In genomic region chr15:101496198-101496986, GRCh38 we compare ENCODE assay signal across 16 cellular contexts. TPM values are rescaled to one million over a fixed set of nuclear protein-coding genes. Genes with fewer than 3 reads are reported as not detected.
DNase-seq lines count a peak whose midpoint lies in the region; ATAC-seq, FAIRE-seq and TF ChIP-seq lines count a peak whose summit lies in the region.
"Had no signal": no experiment of that assay in that cellular context is flagged by ENCODE, and none has a peak within 500 bp of the region (broad histone marks: within the 10 kb centered on the region; RNA-seq: fewer than 3 reads in every experiment).

No MANE protein-coding gene starts in this region.

- H2AFZ ChIP-seq in K562 (ENCODE audit: low read depth, low read length): peak overlapping the region; percentile 73

- peak overlapping the region; percentile 1 for H3K4me3 Mint-ChIP-seq in T-helper 2 cell treated with Interferon-gamma antibody and Interleukin-4, amounts not matched to agents 5 μg/mL and 100 μg/mL, for 36 hours
- no peak overlapping the region for H3K4me3 Mint-ChIP-seq in osteocyte (ENCODE audit: unreplicated experiment)
- H3K4me3 Mint-ChIP-seq: activated CD4-positive, alpha-beta memory T cell treated with anti-CD3 and anti-CD28 coated beads for 36 hours had no signal

- DNase-seq in T-helper 2 cell treated with Interferon-gamma antibody and Interleukin-4, amounts not matched to agents 5 μg/mL and 100 μg/mL, for 36 hours (ENCODE audit: low spot score): no peak
- DNase-seq in T-helper 2 cell (no peak), KBM-7 (peak; percentile 44), K562 (ENCODE audit: extremely low read depth in 1 of 4, low spot score in 3 of 4) (peak in 3 of 4 experiments; percentile 30 to 48 (median 44)), osteocyte (ENCODE audit: extremely low spot score, unreplicated experiment) (peak; percentile 77), aorta (no peak), gastrocnemius medialis (no peak)
- DNase-seq: activated CD4-positive, alpha-beta memory T cell treated with anti-CD3 and anti-CD28 coated beads for 36 hours; CD4-positive, alpha-beta memory T cell; NCI-H1105; stimulated activated CD8-positive, alpha-beta memory T cell treated with anti-CD3 and anti-CD28 coated beads, Interleukin-4, amount 100 ng/mL, for 48 hours; T1000; thyroid gland had no signal

- TF ChIP-seq RAD21 in K562 (CRISPR knock-in tag; conservative IDR thresholded peaks at IDR 0.05 in 1 of 2, IDR thresholded peaks at IDR 0.05 in 1 of 2): no peak

- no peak overlapping the region for H3K27ac Mint-ChIP-seq in T-helper 2 cell treated with Interferon-gamma antibody and Interleukin-4, amounts not matched to agents 5 μg/mL and 100 μg/mL, for 36 hours
- H3K27ac Mint-ChIP-seq in osteocyte (ENCODE audit: unreplicated experiment): no peak overlapping the region
- H3K27ac Mint-ChIP-seq: activated CD4-positive, alpha-beta memory T cell treated with anti-CD3 and anti-CD28 coated beads for 36 hours; CD4-positive, alpha-beta memory T cell had no signal

- H3K9me3 ChIP-seq in K562 (replicated peaks; ENCODE audit: control insufficient read depth, insufficient read depth, low read depth, low read length) (0 out of 2 replicates have a peak, but pooled peaks cover 2% of the 10 kb centered on the region), aorta (ENCODE audit: control insufficient read depth, low read length) (no peaks in the 10 kb centered on the region), gastrocnemius medialis (no peaks in the 10 kb centered on the region)
- H3K9me3 ChIP-seq: thyroid gland had no signal

- H3K27ac ChIP-seq in K562 (ENCODE audit: extremely low read depth, low read depth, low read length) (no peak overlapping the region), aorta (ENCODE audit: low read depth in 1 of 2, low read length in 2 of 2) (no peak overlapping the region), gastrocnemius medialis (no peak overlapping the region)
- H3K27ac ChIP-seq: thyroid gland had no signal

- H3K9me3 Mint-ChIP-seq in T-helper 2 cell treated with Interferon-gamma antibody and Interleukin-4, amounts not matched to agents 5 μg/mL and 100 μg/mL, for 36 hours: no peaks in the 10 kb centered on the region
- no peaks in the 10 kb centered on the region for H3K9me3 Mint-ChIP-seq in osteocyte (ENCODE audit: unreplicated experiment)
- H3K9me3 Mint-ChIP-seq: activated CD4-positive, alpha-beta memory T cell treated with anti-CD3 and anti-CD28 coated beads for 36 hours; CD4-positive, alpha-beta memory T cell had no signal

- H3K27me3 ChIP-seq in K562 (ENCODE audit: control insufficient read depth in 2 of 2, insufficient read depth in 2 of 2, low read length in 2 of 2) (peaks cover 0 to 27% of the 10 kb centered on the region in 2 experiments; a peak in 3 of 5 replicates), aorta (ENCODE audit: control insufficient read depth in 1 of 2, insufficient read depth in 2 of 2, low read length in 1 of 2) (no peaks in the 10 kb centered on the region), gastrocnemius medialis (peaks cover 0 to 4% (median 3%) of the 10 kb centered on the region in 3 donors)
- H3K27me3 ChIP-seq: thyroid gland had no signal

- no peak for TF ChIP-seq EP300 in K562 (IDR thresholded peaks at IDR 0.05; ENCODE audit: low read length)

- ATAC-seq in K562 (peak; percentile 13; the same call in 2 of the 3 replicates), aorta (ENCODE audit: low FRiP score) (no peak), HG02678 (IDR thresholded peaks at IDR 0.05; ENCODE audit: unreplicated experiment) (no peak), gastrocnemius medialis (no peak)
- ATAC-seq: HCT116, Right ventricle myocardium inferior had no signal

- H4K20me1 ChIP-seq in K562 (replicated peaks; ENCODE audit: control insufficient read depth, insufficient read depth, low read length): no peaks in the 10 kb centered on the region

- H3K9me1 ChIP-seq in K562 (ENCODE audit: control insufficient read depth, insufficient read depth, low read length): no peaks in the 10 kb centered on the region

- POLR2A ChIA-PET in K562 (lab: Yijun Ruan, JAX): interaction anchor here (0.6 to 1.1 kb wide), 3 partner anchors 13 to 120 kb away, joined by 3 to 5 read pairs (median 3); no protein-coding TSS in a partner anchor

- no peaks in the 10 kb centered on the region for H3K79me2 ChIP-seq in K562 (ENCODE audit: control insufficient read depth, insufficient read depth, low read length)

- TF ChIP-seq CTCF in K562 (IDR thresholded peaks at IDR 0.05 in 2 of 3, conservative IDR thresholded peaks at IDR 0.05 in 1 of 3; ENCODE audit: insufficient read depth in 2 of 3, low read depth in 1 of 3, low read length in 3 of 3) (no peak), osteocyte (IDR thresholded peaks at IDR 0.05) (no peak), gastrocnemius medialis (IDR thresholded peaks at IDR 0.05 in 4 of 5, conservative IDR thresholded peaks at IDR 0.05 in 1 of 5) (no peak)

- H3K4me1 ChIP-seq in K562 (replicated peaks in 1 of 2; ENCODE audit: control insufficient read depth in 2 of 2, insufficient read depth in 2 of 2, low read length in 2 of 2) (peaks cover 29 to 31% of the 10 kb centered on the region in 2 experiments; a peak in 4 of 5 replicates), aorta (ENCODE audit: control insufficient read depth in 1 of 2, insufficient read depth in 2 of 2, low read length in 2 of 2) (no peaks in the 10 kb centered on the region), gastrocnemius medialis (peaks cover 21 to 28% of the 10 kb centered on the region in 2 donors)
- H3K4me1 ChIP-seq: thyroid gland had no signal

- TF ChIP-seq POLR2A in K562 (conservative IDR thresholded peaks at IDR 0.05) (no peak), gastrocnemius medialis (IDR thresholded peaks at IDR 0.05) (no peak)

- peaks cover 20% of the 10 kb centered on the region for H3K4me1 Mint-ChIP-seq in T-helper 2 cell treated with Interferon-gamma antibody and Interleukin-4, amounts not matched to agents 5 μg/mL and 100 μg/mL, for 36 hours (ENCODE audit: low read depth)
- H3K4me1 Mint-ChIP-seq in osteocyte (ENCODE audit: unreplicated experiment): no peaks in the 10 kb centered on the region

- FAIRE-seq in K562 (lab: Jason Lieb, UNC): no peak

- CTCF ChIA-PET in K562 (lab: Yijun Ruan, JAX; ENCODE audit: low intra/inter-chr PET ratio): no interaction called here

- intact Hi-C loops in K562 (cut with micrococcal nuclease) (no loop called here), aorta (cut with DNase I) (no loop called here), gastrocnemius medialis (cut with DNase I; ENCODE audit: low total_unique reads) (no loop called here)

- no TSS peak for BruUV-seq in K562 (replicated peaks; lab: Mats Ljungman, UMichigan)

- WGBS in K562 (ENCODE audit: insufficient coverage, low coverage, missing lambda C conversion rate): 25% methylated on average over 22 of the region's 23 CpGs
- 33 to 35% methylated on average over 23 of the region's 23 CpGs for WGBS in aorta, 2 donors

- in situ Hi-C loops in KBM-7 (cut with MboI; ENCODE audit: low pct_unique_long_range_greater_than_20kb, low sequenced_read_pairs) (no loop called here), K562 (cut with MboI) (loop anchor here (10.0 kb wide), 1 partner anchor 192 kb away; no protein-coding TSS in a partner anchor), gastrocnemius medialis (cut with MboI; ENCODE audit: low sequenced_read_pairs in 4 of 4) (no loop called here)

- H3K9ac ChIP-seq in K562 (ENCODE audit: insufficient read depth in 1 of 2, low read depth in 2 of 2, low read length in 2 of 2): peak overlapping the region in 1 of 2 experiments; percentile 71; a peak in 1 of 4 replicates

- no peaks in the 10 kb centered on the region for H3K36me3 Mint-ChIP-seq in T-helper 2 cell treated with Interferon-gamma antibody and Interleukin-4, amounts not matched to agents 5 μg/mL and 100 μg/mL, for 36 hours (ENCODE audit: low read depth)
- no peaks in the 10 kb centered on the region for H3K36me3 Mint-ChIP-seq in osteocyte (ENCODE audit: unreplicated experiment)
- H3K36me3 Mint-ChIP-seq: activated CD4-positive, alpha-beta memory T cell treated with anti-CD3 and anti-CD28 coated beads for 36 hours; CD4-positive, alpha-beta memory T cell had no signal

- peak overlapping the region; percentile 37 for H3K4me2 ChIP-seq in K562 (ENCODE audit: insufficient read depth, low read length)

- no peaks in the 10 kb centered on the region for H3K36me3 ChIP-seq in K562 (ENCODE audit: control insufficient read depth, insufficient read depth, low read length)
- no peaks in the 10 kb centered on the region for H3K36me3 ChIP-seq in aorta (ENCODE audit: control insufficient read depth in 1 of 2, insufficient read depth in 2 of 2, low read length in 1 of 2)
- no peaks in the 10 kb centered on the region for H3K36me3 ChIP-seq in gastrocnemius medialis
- H3K36me3 ChIP-seq: thyroid gland had no signal

- peaks cover 56% of the 10 kb centered on the region for H3K27me3 Mint-ChIP-seq in T-helper 2 cell treated with Interferon-gamma antibody and Interleukin-4, amounts not matched to agents 5 μg/mL and 100 μg/mL, for 36 hours (ENCODE audit: low read depth)
- H3K27me3 Mint-ChIP-seq in osteocyte (ENCODE audit: unreplicated experiment): peaks cover 59% of the 10 kb centered on the region

- H3K4me3 ChIP-seq in K562 (no peak overlapping the region), aorta (ENCODE audit: low read length in 2 of 2) (no peak overlapping the region), gastrocnemius medialis (no peak overlapping the region)
- H3K4me3 ChIP-seq: thyroid gland had no signal

RNA-seq across cellular contexts. Expression of gene PCSK6, which starts 6.9 kb away (rescaled TPM):
- 94.9 and 139 TPM in 2 replicates for total RNA-seq in K562 (2011; cell fraction: chromatin; rRNA removed; ENCODE audit: low replicate concordance)
- total RNA-seq in K562 (2011; cell fraction: nucleolus; rRNA removed): 83.4 and 91.1 TPM in 2 replicates
- 86.1 and 94.3 TPM in 2 replicates for total RNA-seq in K562 (2011; cell fraction: nucleoplasm; rRNA removed)
- total RNA-seq in K562 (2014; rRNA removed) (14.5 and 27.2 TPM in 2 replicates), K562 (2014; rRNA removed; fragmentation: Illumina TruSeq; extraction: Trizol) (13.7 and 14.4 TPM in 2 replicates), K562 (2015; rRNA removed; fragmentation: Illumina TruSeq; extraction: Trizol) (11.2 and 11.8 TPM in 2 replicates), K562 (2021) (17.6 and 18.3 TPM in 2 replicates), osteocyte (0.43 and 0.55 TPM in 2 replicates), aorta (10 to 100 TPM in 1 of 2 donors, 1 to 10 TPM in 1; 5.0 to 11.2 TPM), gastrocnemius medialis (10 to 100 TPM; 12.8 to 46.0 (median 23.6) TPM)
- polyA plus RNA-seq in K562 (2011; rRNA removed) (32.6 and 36.7 TPM in 2 replicates), K562 (2014; fragmentation: Illumina TruSeq; extraction: Trizol) (17.5 and 20.5 TPM in 2 replicates), K562 (2014; fragmentation: Nextera tagmentation; extraction: Ambion mirVana) (1 to 10 TPM; 2.2 to 3.4 TPM), K562 (2014; rRNA removed) (19.3 and 20.7 TPM in 2 replicates), aorta (1 to 10 TPM in 1 of 2 donors, not detected in 1; 1.6 TPM)
- 23.3 and 26.1 TPM in 2 replicates for polyA plus RNA-seq in K562 (2011; cell fraction: cytosol; rRNA removed)
- polyA plus RNA-seq in K562 (2011; cell fraction: nucleus; rRNA removed): 87.3 and 101 TPM in 2 replicates
- 17.5 and 24.2 TPM in 2 replicates for polyA plus RNA-seq in K562 (2012)
- 24.8 and 36.1 TPM in 2 replicates for polyA minus RNA-seq in K562 (2011; rRNA and poly(A)+ RNA removed)
- 30.4 and 31.4 TPM in 2 replicates for polyA minus RNA-seq in K562 (2011; cell fraction: cytosol; rRNA and poly(A)+ RNA removed)
- polyA minus RNA-seq in K562 (2011; cell fraction: nucleus; rRNA and poly(A)+ RNA removed): 33.4 and 41.8 TPM in 2 replicates

Comparison
In these comparisons a context has a peak if more than half of its experiments do, and no peak if none do; other contexts are left out.
1. DNase-seq: peak in KBM-7 (single experiment), K562 (3 of 4) and osteocyte (single experiment); none in T-helper 2 cell treated with Interferon-gamma antibody and Interleukin-4, amounts not matched to agents 5 μg/mL and 100 μg/mL, for 36 hours (single experiment), T-helper 2 cell (0 of 5), aorta (0 of 2) and gastrocnemius medialis (0 of 2).